8 cellular contexts compared by ENCODE assay signal in genomic region chr9:125889524-125890473, GRCh38.
DNase-seq lines count a peak whose midpoint lies in the region; ATAC-seq and TF ChIP-seq lines count a peak whose summit lies in the region.

No MANE protein-coding gene starts in this region.

- no peaks in the 10 kb centered on the region for H3F3A ChIP-seq in PC-3 (ENCODE audit: low read length, unreplicated experiment)

- H2AK5ac ChIP-seq in H9 (ENCODE audit: insufficient read length, low read length), result no peak overlapping the region

- peaks cover 8% of the 10 kb centered on the region for H3K4me1 ChIP-seq in CD8-positive, alpha-beta memory T cell (ENCODE audit: insufficient read depth, low read length)
- H3K4me1 ChIP-seq in H9 (ENCODE audit: insufficient read depth, low read length) (peaks cover 2% of the 10 kb centered on the region; the same call in 1 of the 2 replicates), PC-3 (ENCODE audit: insufficient read depth, low read length) (peaks cover 16% of the 10 kb centered on the region)

- H3K36me3 ChIP-seq in CD8-positive, alpha-beta memory T cell (ENCODE audit: insufficient read depth, low read length), result no peaks in the 10 kb centered on the region
- no peaks in the 10 kb centered on the region for H3K36me3 ChIP-seq in PC-3 (ENCODE audit: low read depth, low read length)

- no peaks in the 10 kb centered on the region for H3K79me1 ChIP-seq in H9 (ENCODE audit: insufficient read depth, low read depth, low read length, poor library complexity, severe bottlenecking)

- peak overlapping the region; percentile 95 for H3K4me2 ChIP-seq in H9 (ENCODE audit: insufficient read depth, insufficient read length, low read length)
- peak overlapping the region; percentile 93 for H3K4me2 ChIP-seq in PC-3 (ENCODE audit: low read length)

- H3K27me3 ChIP-seq in CD8-positive, alpha-beta memory T cell (ENCODE audit: insufficient read depth, low read length, poor library complexity, severe bottlenecking), result peaks cover 15% of the 10 kb centered on the region
- H3K27me3 ChIP-seq in H9 (ENCODE audit: insufficient read depth, low read length) (no peaks in the 10 kb centered on the region), PC-3 (ENCODE audit: low read length) (no peaks in the 10 kb centered on the region)

- H3K79me2 ChIP-seq in H9 (ENCODE audit: insufficient read depth, low read length), result no peaks in the 10 kb centered on the region; the same call in 1 of the 2 replicates
- H3K79me2 ChIP-seq in PC-3 (ENCODE audit: low read length), result no peaks in the 10 kb centered on the region

- DNase-seq in CD8-positive, alpha-beta memory T cell, result peak; percentile 2 to 50 (median 18)
- peak; percentile 51 for DNase-seq in H9
- peak; percentile 14 for DNase-seq in PC-3
- peak; percentile 12 for DNase-seq in activated gamma-delta T cell (lab: John Stamatoyannopoulos, UW)
- peak in 1 of 2 donors; percentile 69 for DNase-seq in foreskin fibroblast
- no peak for DNase-seq in NCI-H446 treated with DMSO at 0.1 percent for 48 hours (lab: John Stamatoyannopoulos, UW)

- H2BK15ac ChIP-seq in H9 (ENCODE audit: low read depth, low read length), result no peak overlapping the region

- no peak overlapping the region for H4K91ac ChIP-seq in H9 (ENCODE audit: insufficient read length, low read depth, low read length)

- H3K56ac ChIP-seq in H9 (ENCODE audit: insufficient read length, low read depth, low read length), result no peak overlapping the region

- no peak overlapping the region for H3K27ac ChIP-seq in CD8-positive, alpha-beta memory T cell (ENCODE audit: low read depth, low read length)
- H3K27ac ChIP-seq in H9 (ENCODE audit: insufficient read length, low read depth, low read length) (no peak overlapping the region), PC-3 (ENCODE audit: low read length) (no peak overlapping the region), temporal lobe (ENCODE audit: low read depth, low read length) (peak overlapping the region; percentile 64)

- H2BK120ac ChIP-seq in H9 (ENCODE audit: low read depth, low read length, poor library complexity, severe bottlenecking), result no peak overlapping the region

- intact Hi-C loops in PC-3 (cut with micrococcal nuclease), result no loop called here

- no peaks in the 10 kb centered on the region for H4K20me1 ChIP-seq in H9 (ENCODE audit: control insufficient read depth, insufficient read depth, insufficient read length)
- H4K20me1 ChIP-seq in PC-3 (ENCODE audit: low read length), result 0 out of 2 replicates have a peak, but pooled peaks cover 6% of the 10 kb centered on the region

- no peak overlapping the region for H3T11ph ChIP-seq in H9 (ENCODE audit: low read length)

- peak overlapping the region; percentile 35 to 85 (median 76) for H3K4me3 Mint-ChIP-seq in CD8-positive, alpha-beta memory T cell
- H3K4me3 Mint-ChIP-seq in H9 (peak overlapping the region; percentile 80 to 87), nephron (peak overlapping the region; percentile 88 to 96 (median 96))

- no peak overlapping the region for H2BK12ac ChIP-seq in H9 (ENCODE audit: insufficient read length, low read depth, low read length)

- POLR2A ChIA-PET in CD8-positive, alpha-beta memory T cell (lab: Charles Lee), result no interaction called here
- POLR2A ChIA-PET in PC-3 (lab: Charles Lee; ENCODE audit: unreplicated experiment), result no interaction called here

- H3K23me2 ChIP-seq in H9 (ENCODE audit: insufficient read length, low read depth, low read length, poor library complexity, severe bottlenecking), result peaks cover 6% of the 10 kb centered on the region

- no peak overlapping the region for H2BK20ac ChIP-seq in H9 (ENCODE audit: low read depth, low read length, poor library complexity, severe bottlenecking)

- peaks cover 6 to 17% (median 14%) of the 10 kb centered on the region in 3 donors for H3K4me1 Mint-ChIP-seq in CD8-positive, alpha-beta memory T cell
- H3K4me1 Mint-ChIP-seq in H9 (peaks cover 77 to 79% of the 10 kb centered on the region in 2 experiments), nephron (peaks cover 29% of the 10 kb centered on the region)

- no peak overlapping the region for H4K5ac ChIP-seq in H9 (ENCODE audit: insufficient read length, low read depth, low read length)

- H3K27me3 Mint-ChIP-seq in CD8-positive, alpha-beta memory T cell, result peaks cover 14 to 26% of the 10 kb centered on the region in 2 donors
- no peaks in the 10 kb centered on the region for H3K27me3 Mint-ChIP-seq in H9 (ENCODE audit: low read depth)
- H3K27me3 Mint-ChIP-seq in nephron (ENCODE audit: low read depth), result no peaks in the 10 kb centered on the region

- H4K8ac ChIP-seq in H9 (replicated peaks; ENCODE audit: insufficient read length, low read depth, low read length), result no peak overlapping the region

- peak; percentile 30 for ATAC-seq in PC-3

- no peak overlapping the region for H2BK5ac ChIP-seq in H9 (ENCODE audit: insufficient read length, low read length)

- peak overlapping the region; percentile 57 for H3K4me3 ChIP-seq in CD8-positive, alpha-beta memory T cell (ENCODE audit: low read length)
- peak overlapping the region; percentile 69 for H3K4me3 ChIP-seq in PC-3 (ENCODE audit: low read length)
- H3K4me3 ChIP-seq in foreskin fibroblast (ENCODE audit: low read depth in 1 of 2, low read length in 2 of 2), result peak overlapping the region; percentile 56 to 57

- no peak overlapping the region for H3K14ac ChIP-seq in H9 (ENCODE audit: insufficient read depth, low read length)

- BruUV-seq in PC-3 (replicated peaks; lab: Mats Ljungman, UMichigan), result no TSS peak

- H3K18ac ChIP-seq in H9 (ENCODE audit: insufficient read length, low read depth, low read length), result no peak overlapping the region

- no peaks in the 10 kb centered on the region for H3K36me3 Mint-ChIP-seq in CD8-positive, alpha-beta memory T cell
- no peaks in the 10 kb centered on the region for H3K36me3 Mint-ChIP-seq in H9 (ENCODE audit: insufficient read depth in 1 of 3, low read depth in 3 of 3)
- H3K36me3 Mint-ChIP-seq in nephron (ENCODE audit: low read depth), result no peaks in the 10 kb centered on the region

- H3K27ac Mint-ChIP-seq in CD8-positive, alpha-beta memory T cell, result no peak overlapping the region
- H3K27ac Mint-ChIP-seq in H9 (peak overlapping the region; percentile 84 to 87 (median 85)), nephron (peak overlapping the region; percentile 77 to 91 (median 89))

- H3K23ac ChIP-seq in H9 (ENCODE audit: insufficient read length, low read depth, low read length), result no peak overlapping the region

- H2AFZ ChIP-seq in H9 (ENCODE audit: low read length), result no peak overlapping the region
- H2AFZ ChIP-seq in PC-3 (ENCODE audit: low read length), result peak overlapping the region; percentile 83

- H3K9me3 ChIP-seq in CD8-positive, alpha-beta memory T cell (ENCODE audit: low read length), result no peaks in the 10 kb centered on the region
- H3K9me3 ChIP-seq in H9 (ENCODE audit: control insufficient read depth, low read depth, low read length) (no peaks in the 10 kb centered on the region), PC-3 (ENCODE audit: low read length) (no peaks in the 10 kb centered on the region)

- no peak overlapping the region for H3K4ac ChIP-seq in H9 (ENCODE audit: low read depth, low read length)

- H3K9me3 Mint-ChIP-seq in CD8-positive, alpha-beta memory T cell, result no peaks in the 10 kb centered on the region
- no peaks in the 10 kb centered on the region for H3K9me3 Mint-ChIP-seq in H9
- no peaks in the 10 kb centered on the region for H3K9me3 Mint-ChIP-seq in nephron

- WGBS in H9 (ENCODE audit: extremely low coverage, insufficient read length, low lambda C conversion rate), result no CpG with 5 or more reads among the region's 70 CpGs

- H3K9me2 ChIP-seq in PC-3 (replicated peaks; ENCODE audit: low read length), result no peaks in the 10 kb centered on the region

- TF ChIP-seq CTCF in H9 (conservative IDR thresholded peaks at IDR 0.05), result no peak
- no peak for TF ChIP-seq CTCF in PC-3 (conservative IDR thresholded peaks at IDR 0.05; ENCODE audit: low read depth, low read length)
- no peak for TF ChIP-seq CTCF in foreskin fibroblast (IDR thresholded peaks at IDR 0.05; ENCODE audit: low read depth, low read length)
- TF ChIP-seq CTCF in nephron (IDR thresholded peaks at IDR 0.05; ENCODE audit: unreplicated experiment in 3 of 3), result no peak

- CTCF ChIA-PET in CD8-positive, alpha-beta memory T cell (lab: Charles Lee), result no interaction called here
- CTCF ChIA-PET in PC-3 (lab: Charles Lee), result no interaction called here

- H3K9ac ChIP-seq in H9 (ENCODE audit: extremely low read depth, insufficient read length, low read length) (peak overlapping the region; percentile 42), PC-3 (ENCODE audit: low read length) (peak overlapping the region; percentile 27; the same call in 1 of the 2 replicates)

Comparison
In these comparisons a context has a peak if more than half of its experiments do, and no peak if none do; other contexts are left out.
1. H3K27ac Mint-ChIP-seq: peak in H9 (3 of 3) and nephron (3 of 3); none in CD8-positive, alpha-beta memory T cell (0 of 8).
2. Peak in every context shown above with its lines, with median percentiles within 50 percentile points of each other: H3K4me3 ChIP-seq and H3K4me3 Mint-ChIP-seq.